Comparison of ENCODE assay signal across 14 cellular contexts in genomic region chr14:70735043-70735442, GRCh38.
DNase-seq lines count a peak whose midpoint lies in the region; ATAC-seq and TF ChIP-seq lines count a peak whose summit lies in the region.
"Had no signal": no experiment of that assay in that cellular context is flagged by ENCODE, and none has a peak within 500 bp of the region (broad histone marks: within the 10 kb centered on the region; RNA-seq: fewer than 3 reads in every experiment).

No MANE protein-coding gene starts in this region.

- ATAC-seq in GM18870 (IDR thresholded peaks at IDR 0.05; ENCODE audit: unreplicated experiment): no peak
- ATAC-seq: left lobe of liver; stimulated activated naive B cell treated with anti-CD40 and anti-IgM and Interleukin-4, amounts not matched to agents 10 μg/mL and 1 μg/mL and 100 μg/mL, for 72 hours had no signal

- peaks cover 10% of the 10 kb centered on the region for H3K36me3 Mint-ChIP-seq in glutamatergic neuron (ENCODE audit: unreplicated experiment)

- no peak overlapping the region for H3K27ac Mint-ChIP-seq in glutamatergic neuron (ENCODE audit: unreplicated experiment)
- H3K27ac Mint-ChIP-seq: B cell; stimulated activated naive B cell treated with anti-CD40 and anti-IgM and Interleukin-4, amounts not matched to agents 10 μg/mL and 1 μg/mL and 100 μg/mL, for 72 hours; T-helper 1 cell treated with Interleukin-12 subunit alpha and Interleukin-12 subunit beta and Interleukin-4 antibody, amounts not matched to agents 30 μg/mL and 1 μg/mL, for 36 hours had no signal

- no peaks in the 10 kb centered on the region for H3K4me1 Mint-ChIP-seq in glutamatergic neuron (ENCODE audit: low read depth, unreplicated experiment)
- H3K4me1 Mint-ChIP-seq: B cell; stimulated activated naive B cell treated with anti-CD40 and anti-IgM and Interleukin-4, amounts not matched to agents 10 μg/mL and 1 μg/mL and 100 μg/mL, for 72 hours had no signal

- no peak for TF ChIP-seq CTCF in glutamatergic neuron (IDR thresholded peaks at IDR 0.05; ENCODE audit: partially characterized antibody, unreplicated experiment)

- H3K4me3 Mint-ChIP-seq in glutamatergic neuron (ENCODE audit: unreplicated experiment): no peak overlapping the region
- H3K4me3 Mint-ChIP-seq: B cell; stimulated activated naive B cell treated with anti-CD40 and anti-IgM and Interleukin-4, amounts not matched to agents 10 μg/mL and 1 μg/mL and 100 μg/mL, for 72 hours; T-helper 1 cell treated with Interleukin-12 subunit alpha and Interleukin-12 subunit beta and Interleukin-4 antibody, amounts not matched to agents 30 μg/mL and 1 μg/mL, for 36 hours had no signal

- peaks cover 2% of the 10 kb centered on the region for H3K27me3 Mint-ChIP-seq in glutamatergic neuron (ENCODE audit: unreplicated experiment)
- H3K27me3 Mint-ChIP-seq: B cell; stimulated activated naive B cell treated with anti-CD40 and anti-IgM and Interleukin-4, amounts not matched to agents 10 μg/mL and 1 μg/mL and 100 μg/mL, for 72 hours had no signal

- H3K9me3 Mint-ChIP-seq in glutamatergic neuron (ENCODE audit: unreplicated experiment): peaks cover 2% of the 10 kb centered on the region
- H3K9me3 Mint-ChIP-seq: stimulated activated naive B cell treated with anti-CD40 and anti-IgM and Interleukin-4, amounts not matched to agents 10 μg/mL and 1 μg/mL and 100 μg/mL, for 72 hours; T-helper 1 cell treated with Interleukin-12 subunit alpha and Interleukin-12 subunit beta and Interleukin-4 antibody, amounts not matched to agents 30 μg/mL and 1 μg/mL, for 36 hours had no signal

- DNase-seq in DMS79 (lab: John Stamatoyannopoulos, UW): peak; percentile 87
- DNase-seq in NCI-H1694 (lab: John Stamatoyannopoulos, UW): peak; percentile 91
- peak; percentile 87 for DNase-seq in NCI-H82 treated with DMSO at 0.1 percent for 48 hours (lab: John Stamatoyannopoulos, UW; ENCODE audit: unreplicated experiment)
- DNase-seq in glutamatergic neuron: peak; percentile 29
- DNase-seq in NCI-H774 (lab: John Stamatoyannopoulos, UW): no peak
- DNase-seq in head of caudate nucleus: no peak
- DNase-seq in NCI-H1436 (lab: John Stamatoyannopoulos, UW): no peak
- DNase-seq: activated CD4-positive, CD25-positive, alpha-beta regulatory T cell treated with anti-CD3 and anti-CD28 coated beads, Interleukin-2, amount 50 U/mL, for 72 hours; activated naive CD4-positive, alpha-beta T cell treated with Interleukin-2 at 50 U/mL for 16 hours; stimulated activated naive B cell treated with anti-CD40 and anti-IgM and Interleukin-4, amounts not matched to agents 10 μg/mL and 1 μg/mL and 100 μg/mL, for 72 hours had no signal

- intact Hi-C loops in head of caudate nucleus (cut with DNase I): no loop called here

Comparison
In these comparisons a context has a peak if more than half of its experiments do, and no peak if none do; other contexts are left out.
1. DNase-seq: peak in DMS79 (single experiment), NCI-H1694 (single experiment), NCI-H82 treated with DMSO at 0.1 percent for 48 hours (single experiment) and glutamatergic neuron (single experiment); none in NCI-H774 (single experiment), head of caudate nucleus (0 of 42) and NCI-H1436 (single experiment).